18 cellular contexts compared by ENCODE assay signal in the genomic region with DNA sequence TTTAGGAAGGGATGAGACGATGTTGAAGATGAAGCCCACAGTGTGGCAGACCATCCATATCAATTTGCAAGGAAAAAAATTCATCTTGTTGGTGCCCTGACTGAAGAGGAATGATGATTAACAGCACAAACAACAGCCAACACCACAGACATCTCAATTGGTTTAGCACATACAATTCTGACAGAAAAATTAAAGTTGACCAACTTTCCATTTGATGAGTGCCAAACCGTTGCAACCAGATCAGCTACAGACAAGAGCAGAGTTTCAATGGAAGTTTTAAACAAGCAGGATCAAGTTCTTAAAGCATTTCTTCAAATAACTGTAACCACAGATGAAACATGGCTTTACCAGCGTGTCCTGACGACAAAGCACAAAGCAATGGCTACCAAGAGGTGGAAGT.
DNase-seq lines count a peak whose midpoint lies in the region; ATAC-seq, FAIRE-seq and TF ChIP-seq lines count a peak whose summit lies in the region.
"Had no signal": no experiment of that assay in that cellular context is flagged by ENCODE, and none has a peak within 500 bp of the region (broad histone marks: within the 10 kb centered on the region; RNA-seq: fewer than 3 reads in every experiment).

No MANE protein-coding gene starts in this region.

- H3K27ac ChIP-seq in K562 (ENCODE audit: extremely low read depth, low read depth, low read length) = no peak overlapping the region

- no peak for TF ChIP-seq EP300 in K562 (IDR thresholded peaks at IDR 0.05; ENCODE audit: low read length)

- no peak overlapping the region for H3K4me3 ChIP-seq in K562
- H3K4me3 ChIP-seq: GM23338, HAP-1 had no signal

- no peaks in the 10 kb centered on the region for H3K79me2 ChIP-seq in K562 (ENCODE audit: control insufficient read depth, insufficient read depth, low read length)

- ATAC-seq in K562 = no peak
- ATAC-seq: GM23338 had no signal

- H3K9me3 ChIP-seq in K562 (replicated peaks; ENCODE audit: control insufficient read depth, insufficient read depth, low read depth, low read length) = no peaks in the 10 kb centered on the region
- H3K9me3 ChIP-seq: HAP-1 had no signal

- no TSS peak for BruUV-seq in K562 (replicated peaks; lab: Mats Ljungman, UMichigan)

- WGBS in K562 (ENCODE audit: insufficient coverage, low coverage, missing lambda C conversion rate) = 49% methylated on average over 4 of the region's 4 CpGs

- CTCF ChIA-PET in K562 (lab: Yijun Ruan, JAX; ENCODE audit: low intra/inter-chr PET ratio) = no interaction called here

- peak; percentile 23 for FAIRE-seq in HTR-8/SVneo (lab: Jason Lieb, UNC)
- FAIRE-seq in K562 (lab: Jason Lieb, UNC) = peak; percentile 80
- peak; percentile 50 for FAIRE-seq in urothelium cell line (lab: Jason Lieb, UNC)
- FAIRE-seq: G401.6, GM19239 had no signal

- no peak overlapping the region for H3K4me2 ChIP-seq in K562 (ENCODE audit: insufficient read depth, low read length)
- H3K4me2 ChIP-seq: GM23338 had no signal

- no peaks in the 10 kb centered on the region for H3K27me3 ChIP-seq in K562 (ENCODE audit: control insufficient read depth in 2 of 2, insufficient read depth in 2 of 2, low read length in 2 of 2)

- TF ChIP-seq POLR2A in K562 (conservative IDR thresholded peaks at IDR 0.05) = no peak

- TF ChIP-seq RAD21 in K562 (CRISPR knock-in tag; conservative IDR thresholded peaks at IDR 0.05 in 1 of 2, IDR thresholded peaks at IDR 0.05 in 1 of 2) = no peak

- no peak for DNase-seq in HTR-8/SVneo (ENCODE audit: insufficient read length, low spot score)
- no peak for DNase-seq in K562 (ENCODE audit: extremely low read depth in 1 of 4, low spot score in 3 of 4)
- peak; percentile 52 for DNase-seq in fibroblast of peridontal ligament (ENCODE audit: extremely low read depth)
- no peak for DNase-seq in urothelium cell line (ENCODE audit: low spot score)
- DNase-seq in hepatic stellate cell (ENCODE audit: low spot score) = no peak
- DNase-seq in NCI-H1048 (lab: John Stamatoyannopoulos, UW) = no peak
- no peak for DNase-seq in UCSD-AML1 (lab: John Stamatoyannopoulos, UW; ENCODE audit: unreplicated experiment)
- DNase-seq in NCI-H146 treated with DMSO at 0.1 percent for 48 hours (lab: John Stamatoyannopoulos, UW; ENCODE audit: unreplicated experiment) = no peak
- DNase-seq: C1 segment of cervical spinal cord; CD4-positive, alpha-beta memory T cell; COR-L47; DMS153; DND-41; HFFc6 had no signal

- POLR2A ChIA-PET in K562 (lab: Yijun Ruan, JAX) = interaction anchor here (1.9 kb wide), 1 partner anchor 13 kb away, joined by 6 read pairs; no protein-coding TSS in a partner anchor

- H2AFZ ChIP-seq in K562 (ENCODE audit: low read depth, low read length) = no peak overlapping the region
- H2AFZ ChIP-seq: GM23338 had no signal

- in situ Hi-C loops in K562 (cut with MboI) = no loop called here

- H3K9me1 ChIP-seq in K562 (ENCODE audit: control insufficient read depth, insufficient read depth, low read length) = peaks cover 4% of the 10 kb centered on the region

- intact Hi-C loops in K562 (cut with micrococcal nuclease) = no loop called here

- H3K9ac ChIP-seq in K562 (ENCODE audit: insufficient read depth in 1 of 2, low read depth in 2 of 2, low read length in 2 of 2) = no peak overlapping the region

- no peaks in the 10 kb centered on the region for H4K20me1 ChIP-seq in K562 (replicated peaks; ENCODE audit: control insufficient read depth, insufficient read depth, low read length)

- H3K36me3 ChIP-seq in K562 (ENCODE audit: control insufficient read depth, insufficient read depth, low read length) = no peaks in the 10 kb centered on the region
- H3K36me3 ChIP-seq: HAP-1 had no signal

- H3K4me1 ChIP-seq in K562 (replicated peaks in 1 of 2; ENCODE audit: control insufficient read depth in 2 of 2, insufficient read depth in 2 of 2, low read length in 2 of 2) = no peaks in the 10 kb centered on the region
- H3K4me1 ChIP-seq: HAP-1 had no signal

- TF ChIP-seq CTCF in K562 (IDR thresholded peaks at IDR 0.05 in 2 of 3, conservative IDR thresholded peaks at IDR 0.05 in 1 of 3; ENCODE audit: insufficient read depth in 2 of 3, low read depth in 1 of 3, low read length in 3 of 3) = no peak

TF ChIP-seq in K562, 482 proteins besides CTCF, POLR2A, EP300 and RAD21:
- TF ChIP-seq HLTF (IDR thresholded peaks at IDR 0.05) = no peak
